ENCODE assay signal across 19 cellular contexts in genomic region chr18:68942230-68942629, GRCh38.
"Had no signal": no experiment of that assay in that cellular context is flagged by ENCODE, and none has a peak within 500 bp of the region (broad histone marks: within the 10 kb centered on the region; RNA-seq: fewer than 3 reads in every experiment).

No MANE protein-coding gene starts in this region.

- H2AFZ ChIP-seq: parathyroid adenoma had no signal

- H3K9me3 ChIP-seq: esophagus muscularis mucosa, suprapubic skin, tibial artery had no signal

- H3K4me1 ChIP-seq: esophagus muscularis mucosa, foreskin keratinocyte, parathyroid adenoma, suprapubic skin, tibial artery had no signal

- H3K4me3 ChIP-seq: esophagus muscularis mucosa, suprapubic skin, tibial artery had no signal

- H3K27me3 ChIP-seq: esophagus muscularis mucosa, foreskin keratinocyte, suprapubic skin, tibial artery had no signal

- H3K36me3 ChIP-seq: esophagus muscularis mucosa, suprapubic skin, tibial artery had no signal

- ATAC-seq: activated CD8-positive, alpha-beta memory T cell treated with anti-CD3 and anti-CD28 coated beads, Interleukin-2, amount 10 ng/mL, durations not matched to agents 7 days and 5 days; activated CD8-positive, alpha-beta T cell treated with anti-CD3 and anti-CD28 coated beads, Interleukin-2, amount 10 ng/mL, durations not matched to agents 7 days and 5 days; activated naive CD8-positive, alpha-beta T cell treated with anti-CD3 and anti-CD28 coated beads, Interleukin-2, amount 50 U/mL, for 24 hours; foreskin keratinocyte; left cardiac atrium; left ventricle myocardium superior; right cardiac atrium had no signal

- H3K9ac ChIP-seq: parathyroid adenoma had no signal

- H3K27ac ChIP-seq: esophagus muscularis mucosa, foreskin keratinocyte, parathyroid adenoma, suprapubic skin, tibial artery had no signal

- H3K79me2 ChIP-seq: parathyroid adenoma had no signal

- DNase-seq: activated B cell treated with CpG ODN at 0.5 μM for 24 hours; activated CD4-positive, alpha-beta T cell treated with anti-CD3 and anti-CD28 coated beads, Interleukin-2, amount 50 U/mL, for 1 hour; activated CD8-positive, alpha-beta memory T cell treated with anti-CD3 and anti-CD28 coated beads, Interleukin-2, amount 10 ng/mL, durations not matched to agents 7 days and 5 days; activated CD8-positive, alpha-beta T cell treated with anti-CD3 and anti-CD28 coated beads, Interleukin-2, amount 10 ng/mL, durations not matched to agents 7 days and 5 days; activated naive CD8-positive, alpha-beta T cell treated with anti-CD3 and anti-CD28 coated beads, Interleukin-2, amount 50 U/mL, for 24 hours; activated T-cell treated with anti-CD3 and anti-CD28 coated beads, Interleukin-2, amount 50 U/mL, for 48 hours; amygdala; central memory CD4-positive, alpha-beta T cell; foreskin keratinocyte; left cardiac atrium; left ventricle myocardium superior; occipital lobe; right cardiac atrium; stimulated activated naive CD4-positive, alpha-beta T cell; T-helper 2 cell; tibial artery had no signal
